Comparison of ENCODE assay signal across 13 cellular contexts in genomic region chr1:85314726-85315125, GRCh38. TPM values are rescaled to one million over a fixed set of nuclear protein-coding genes. Genes with fewer than 3 reads are reported as not detected.
DNase-seq lines count a peak whose midpoint lies in the region; ATAC-seq and TF ChIP-seq lines count a peak whose summit lies in the region.
"Had no signal": no experiment of that assay in that cellular context is flagged by ENCODE, and none has a peak within 500 bp of the region (broad histone marks: within the 10 kb centered on the region; RNA-seq: fewer than 3 reads in every experiment).

No MANE protein-coding gene starts in this region.

- H4K20me1 ChIP-seq in hepatocyte (ENCODE audit: insufficient read depth, poor library complexity, severe bottlenecking) = no peaks in the 10 kb centered on the region

- POLR2A ChIA-PET in RWPE1 (lab: Yijun Ruan, JAX; ENCODE audit: low non-redundant PET) = no interaction called here

- H3K27ac ChIP-seq in RWPE1 (peak overlapping the region; percentile 78), foreskin keratinocyte (peak overlapping the region; percentile 20), gastrocnemius medialis (peak overlapping the region; percentile 83 to 90 (median 85)), hepatocyte (no peak overlapping the region)
- H3K27ac ChIP-seq: BLaER1 had no signal

- no peak overlapping the region for H3K27ac Mint-ChIP-seq in activated T-helper 2 cell treated with anti-CD3 and anti-CD28 coated beads, Interferon-gamma antibody, Interleukin-2, Interleukin-4, amounts not matched to agents 10 μg/mL and 5 μg/mL and 100 μg/mL, durations not matched to agents 14 hours and 24 hours and 36 hours
- H3K27ac Mint-ChIP-seq: activated CD8-positive, alpha-beta memory T cell treated with anti-CD3 and anti-CD28 coated beads, Interleukin-2, amount 10 ng/mL, durations not matched to agents 7 days and 5 days; activated naive CD4-positive, alpha-beta T cell treated with anti-CD3 and anti-CD28 coated beads for 36 hours had no signal

- no peak for TF ChIP-seq POLR2A in gastrocnemius medialis (IDR thresholded peaks at IDR 0.05)

- H3K79me2 ChIP-seq in hepatocyte = no peaks in the 10 kb centered on the region

- H3K9me3 ChIP-seq in gastrocnemius medialis = no peaks in the 10 kb centered on the region
- H3K9me3 ChIP-seq in hepatocyte (ENCODE audit: low read depth) = no peaks in the 10 kb centered on the region
- H3K9me3 ChIP-seq: BLaER1 had no signal

- peaks cover 3% of the 10 kb centered on the region for H3K4me1 Mint-ChIP-seq in activated T-helper 2 cell treated with anti-CD3 and anti-CD28 coated beads, Interferon-gamma antibody, Interleukin-2, Interleukin-4, amounts not matched to agents 10 μg/mL and 5 μg/mL and 100 μg/mL, durations not matched to agents 14 hours and 24 hours and 36 hours (ENCODE audit: low read depth)
- H3K4me1 Mint-ChIP-seq: activated CD8-positive, alpha-beta memory T cell treated with anti-CD3 and anti-CD28 coated beads, Interleukin-2, amount 10 ng/mL, durations not matched to agents 7 days and 5 days had no signal

- H3K27me3 ChIP-seq in foreskin keratinocyte = no peaks in the 10 kb centered on the region
- no peaks in the 10 kb centered on the region for H3K27me3 ChIP-seq in gastrocnemius medialis
- H3K27me3 ChIP-seq in hepatocyte = no peaks in the 10 kb centered on the region

- no peaks in the 10 kb centered on the region for H3K9me2 ChIP-seq in hepatocyte (replicated peaks; ENCODE audit: insufficient read depth)

- intact Hi-C loops in gastrocnemius medialis (cut with DNase I; ENCODE audit: low total_unique reads) = loop anchor here (1.0 to 2.0 kb wide), 2 partner anchors 25 to 266 kb away; partner anchors contain the start of gene CCN1
- intact Hi-C loops in activated T-helper 2 cell treated with anti-CD3 and anti-CD28 coated beads, Interferon-gamma antibody, Interleukin-2, Interleukin-4, amounts not matched to agents 10 μg/mL and 5 μg/mL and 100 μg/mL, durations not matched to agents 14 hours and 24 hours and 36 hours (cut with micrococcal nuclease) = no loop called here

- no peaks in the 10 kb centered on the region for H3K36me3 Mint-ChIP-seq in activated T-helper 2 cell treated with anti-CD3 and anti-CD28 coated beads, Interferon-gamma antibody, Interleukin-2, Interleukin-4, amounts not matched to agents 10 μg/mL and 5 μg/mL and 100 μg/mL, durations not matched to agents 14 hours and 24 hours and 36 hours (ENCODE audit: low read depth)
- H3K36me3 Mint-ChIP-seq: activated CD8-positive, alpha-beta memory T cell treated with anti-CD3 and anti-CD28 coated beads, Interleukin-2, amount 10 ng/mL, durations not matched to agents 7 days and 5 days had no signal

- no peak overlapping the region for H3K4me3 ChIP-seq in gastrocnemius medialis
- no peak overlapping the region for H3K4me3 ChIP-seq in hepatocyte
- H3K4me3 ChIP-seq: BLaER1 had no signal

- TF ChIP-seq CTCF in RWPE1 (conservative IDR thresholded peaks at IDR 0.05; ENCODE audit: low read depth) (no peak), foreskin keratinocyte (conservative IDR thresholded peaks at IDR 0.05) (no peak), gastrocnemius medialis (IDR thresholded peaks at IDR 0.05 in 4 of 5, conservative IDR thresholded peaks at IDR 0.05 in 1 of 5) (no peak), hepatocyte (IDR thresholded peaks at IDR 0.05; ENCODE audit: poor library complexity) (no peak)

- CTCF ChIA-PET in RWPE1 (lab: Yijun Ruan, JAX) = interaction anchor here (1.4 kb wide), 1 partner anchor 378 kb away, joined by 3 read pairs; no protein-coding TSS in a partner anchor

- H3K36me3 ChIP-seq in gastrocnemius medialis (no peaks in the 10 kb centered on the region), hepatocyte (replicated peaks; ENCODE audit: insufficient read depth, low read depth) (no peaks in the 10 kb centered on the region)
- H3K36me3 ChIP-seq: BLaER1 had no signal

- no peak overlapping the region for H3K4me2 ChIP-seq in hepatocyte

- DNase-seq in AG20443 (ENCODE audit: low spot score) = peak; percentile 32
- DNase-seq in RWPE1 (ENCODE audit: low spot score) = no peak
- DNase-seq in foreskin keratinocyte = no peak
- no peak for DNase-seq in gastrocnemius medialis
- no peak for DNase-seq in hepatocyte (ENCODE audit: low spot score)
- no peak for DNase-seq in activated T-helper 2 cell treated with anti-CD3 and anti-CD28 coated beads, Interferon-gamma antibody, Interleukin-2, Interleukin-4, amounts not matched to agents 10 μg/mL and 5 μg/mL and 100 μg/mL, durations not matched to agents 14 hours and 24 hours and 36 hours (ENCODE audit: low spot score)
- no peak for DNase-seq in stimulated activated CD8-positive, alpha-beta memory T cell treated with anti-CD3 and anti-CD28 coated beads, Interleukin-4, amount 100 ng/mL, for 48 hours
- DNase-seq: activated CD8-positive, alpha-beta memory T cell treated with anti-CD3 and anti-CD28 coated beads, Interleukin-2, amount 10 ng/mL, durations not matched to agents 7 days and 5 days; activated naive CD4-positive, alpha-beta T cell treated with anti-CD3 and anti-CD28 coated beads for 36 hours; NCI-H2107; stimulated activated CD4-positive, alpha-beta T cell treated with anti-CD3 and anti-CD28 coated beads, Interleukin-15, amount 100 ng/mL, for 24 hours had no signal

- peaks cover 72% of the 10 kb centered on the region for H3K27me3 Mint-ChIP-seq in activated T-helper 2 cell treated with anti-CD3 and anti-CD28 coated beads, Interferon-gamma antibody, Interleukin-2, Interleukin-4, amounts not matched to agents 10 μg/mL and 5 μg/mL and 100 μg/mL, durations not matched to agents 14 hours and 24 hours and 36 hours (ENCODE audit: low read depth)

- peaks cover 65% of the 10 kb centered on the region for H3K4me1 ChIP-seq in foreskin keratinocyte
- peaks cover 29 to 32% of the 10 kb centered on the region in 2 donors for H3K4me1 ChIP-seq in gastrocnemius medialis
- H3K4me1 ChIP-seq in hepatocyte (ENCODE audit: insufficient read depth) = no peaks in the 10 kb centered on the region

- H3K4me3 Mint-ChIP-seq in activated T-helper 2 cell treated with anti-CD3 and anti-CD28 coated beads, Interferon-gamma antibody, Interleukin-2, Interleukin-4, amounts not matched to agents 10 μg/mL and 5 μg/mL and 100 μg/mL, durations not matched to agents 14 hours and 24 hours and 36 hours (ENCODE audit: low read depth) = no peak overlapping the region
- H3K4me3 Mint-ChIP-seq: activated CD8-positive, alpha-beta memory T cell treated with anti-CD3 and anti-CD28 coated beads, Interleukin-2, amount 10 ng/mL, durations not matched to agents 7 days and 5 days; activated naive CD4-positive, alpha-beta T cell treated with anti-CD3 and anti-CD28 coated beads for 36 hours had no signal

- no peak overlapping the region for H2AFZ ChIP-seq in hepatocyte

- ATAC-seq in foreskin keratinocyte = no peak
- ATAC-seq in gastrocnemius medialis = peak in 1 of 2 donors; percentile 2
- ATAC-seq in HG03045 (IDR thresholded peaks at IDR 0.05; ENCODE audit: unreplicated experiment) = no peak
- ATAC-seq: activated CD8-positive, alpha-beta memory T cell treated with anti-CD3 and anti-CD28 coated beads, Interleukin-2, amount 10 ng/mL, durations not matched to agents 7 days and 5 days had no signal

- H3K9me3 Mint-ChIP-seq in activated T-helper 2 cell treated with anti-CD3 and anti-CD28 coated beads, Interferon-gamma antibody, Interleukin-2, Interleukin-4, amounts not matched to agents 10 μg/mL and 5 μg/mL and 100 μg/mL, durations not matched to agents 14 hours and 24 hours and 36 hours = no peaks in the 10 kb centered on the region
- H3K9me3 Mint-ChIP-seq: activated naive CD4-positive, alpha-beta T cell treated with anti-CD3 and anti-CD28 coated beads for 36 hours had no signal

- in situ Hi-C loops in gastrocnemius medialis (cut with MboI; ENCODE audit: low sequenced_read_pairs in 4 of 4) = loop anchor here (5.0 to 25.0 kb wide), 5 partner anchors 83 to 573 kb away; partner anchors contain the start of gene CCN1 (in 1 of the 4)

RNA-seq across cellular contexts. Expression of gene BCL10, which starts 38.3 kb away (rescaled TPM):
- 49.4 and 52.0 TPM in 2 replicates for total RNA-seq in foreskin keratinocyte
- polyA plus RNA-seq in foreskin keratinocyte = 21.1 and 21.4 TPM in 2 replicates
- total RNA-seq in gastrocnemius medialis = 1 to 10 TPM; 4.3 to 6.4 (median 5.4) TPM
- 33.5 and 36.4 TPM in 2 replicates for total RNA-seq in hepatocyte
- 25.9 and 28.7 TPM in 2 replicates for polyA plus RNA-seq in hepatocyte
- total RNA-seq in activated T-helper 2 cell treated with anti-CD3 and anti-CD28 coated beads, Interferon-gamma antibody, Interleukin-2, Interleukin-4, amounts not matched to agents 10 μg/mL and 5 μg/mL and 100 μg/mL, durations not matched to agents 14 hours and 24 hours and 36 hours = 24.4 and 27.4 TPM in 2 replicates

RNA-seq across cellular contexts. Expression of gene C1orf52, which starts 55.3 kb away (rescaled TPM):
- total RNA-seq in foreskin keratinocyte (21.4 TPM in 2 replicates), gastrocnemius medialis (10 to 100 TPM; 11.1 to 20.8 (median 16.5) TPM), hepatocyte (27.2 and 30.1 TPM in 2 replicates)
- polyA plus RNA-seq in foreskin keratinocyte (18.7 and 21.8 TPM in 2 replicates), hepatocyte (39.2 and 41.2 TPM in 2 replicates)
- total RNA-seq in activated T-helper 2 cell treated with anti-CD3 and anti-CD28 coated beads, Interferon-gamma antibody, Interleukin-2, Interleukin-4, amounts not matched to agents 10 μg/mL and 5 μg/mL and 100 μg/mL, durations not matched to agents 14 hours and 24 hours and 36 hours = 23.9 and 25.8 TPM in 2 replicates
